Comparison of ENCODE assay signal across 8 cellular contexts in the genomic region with DNA sequence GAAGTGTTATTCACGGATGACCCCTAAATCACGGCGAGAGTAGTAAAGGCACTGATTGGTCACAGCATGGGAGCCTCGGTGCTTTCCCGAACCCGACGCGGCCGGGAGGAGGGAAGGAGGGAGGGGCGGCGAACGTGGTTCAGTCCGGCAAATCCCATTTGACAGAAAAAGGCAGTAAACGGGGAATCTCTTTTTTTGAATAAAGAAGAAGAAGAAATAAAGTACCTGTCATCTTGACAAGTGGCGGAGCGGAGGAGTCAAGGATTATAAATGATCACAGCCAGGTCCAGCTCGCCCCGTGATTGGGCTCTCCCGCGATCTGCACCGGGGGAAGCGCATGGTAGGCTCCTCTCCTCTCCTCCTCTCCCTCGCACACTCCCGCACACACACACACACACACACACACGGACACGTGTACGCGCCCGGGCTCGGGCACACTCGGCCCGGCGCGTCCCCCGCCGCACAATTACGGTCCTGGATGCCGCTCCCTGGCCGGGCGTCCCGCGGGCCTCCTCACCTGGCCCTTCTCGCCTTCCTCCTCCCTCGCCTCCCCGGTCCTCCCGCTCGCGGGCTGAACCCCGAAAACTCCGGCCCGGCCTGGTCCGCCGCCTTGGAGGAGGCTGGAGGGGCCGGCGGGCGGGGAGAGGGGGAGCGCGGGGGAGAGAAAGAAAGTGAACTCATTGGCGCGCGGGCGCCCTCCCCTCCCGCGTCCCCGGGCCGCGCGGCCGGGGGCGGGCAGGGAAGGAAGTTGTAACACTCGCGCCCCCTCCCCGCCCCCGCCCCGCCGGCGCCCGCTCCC.
DNase-seq lines count a peak whose midpoint lies in the region; ATAC-seq and TF ChIP-seq lines count a peak whose summit lies in the region.

No MANE protein-coding gene starts in this region.

- H3K36me3 Mint-ChIP-seq in activated naive CD8-positive, alpha-beta T cell: no peaks in the 10 kb centered on the region

- H3K27ac Mint-ChIP-seq in activated naive CD8-positive, alpha-beta T cell: no peak overlapping the region

- intact Hi-C loops in left ventricle myocardium superior (cut with micrococcal nuclease): no loop called here

- H3K27me3 Mint-ChIP-seq in activated naive CD8-positive, alpha-beta T cell: peaks cover 47% of the 10 kb centered on the region

- H3K4me1 Mint-ChIP-seq in activated naive CD8-positive, alpha-beta T cell (ENCODE audit: low read depth): peaks cover 24% of the 10 kb centered on the region

- ATAC-seq in GM18505 (IDR thresholded peaks at IDR 0.05; ENCODE audit: unreplicated experiment) (peak; percentile 41), left ventricle myocardium superior (peak; percentile 57), GM19467 (IDR thresholded peaks at IDR 0.05; ENCODE audit: unreplicated experiment) (no peak)

- TF ChIP-seq POLR2A in GM18505 (IDR thresholded peaks at IDR 0.05; ENCODE audit: borderline replicate concordance, extremely low read depth, insufficient read depth, insufficient read length): no peak

- no peaks in the 10 kb centered on the region for H3K9me3 Mint-ChIP-seq in activated naive CD8-positive, alpha-beta T cell (ENCODE audit: low read depth)

- peak overlapping the region; percentile 79 for H3K4me3 Mint-ChIP-seq in activated naive CD8-positive, alpha-beta T cell

- DNase-seq in AG08395 (ENCODE audit: low spot score) (peak; percentile 61), NCI-H1092 treated with DMSO at 0.1 percent for 48 hours (lab: John Stamatoyannopoulos, UW) (peak; percentile 93), left ventricle myocardium superior (peak; percentile 29), renal cortical epithelial cell (ENCODE audit: low read depth) (peak; percentile 20), NCI-H1694 (lab: John Stamatoyannopoulos, UW) (no peak)
